ENCODE assay signal across 38 cellular contexts in genomic region chr4:71344067-71344466, GRCh38. TPM values are rescaled to one million over a fixed set of nuclear protein-coding genes. Genes with fewer than 3 reads are reported as not detected.
"Had no signal": no experiment of that assay in that cellular context is flagged by ENCODE, and none has a peak within 500 bp of the region (broad histone marks: within the 10 kb centered on the region; RNA-seq: fewer than 3 reads in every experiment).

No MANE protein-coding gene starts in this region.

- H3K9me3 Mint-ChIP-seq: activated B cell treated with CpG ODN at 0.5 μM for 24 hours; activated CD4-positive, alpha-beta memory T cell treated with anti-CD3 and anti-CD28 coated beads for 36 hours; activated CD4-positive, alpha-beta T cell treated with anti-CD3 and anti-CD28 coated beads, Interleukin-2, amount 10 ng/mL, durations not matched to agents 24 days and 14 days; activated CD8-positive, alpha-beta T cell treated with anti-CD3 and anti-CD28 coated beads for 36 hours; activated naive CD4-positive, alpha-beta T cell treated with anti-CD3 and anti-CD28 coated beads, Interleukin-2, amount 10 ng/mL, durations not matched to agents 7 days and 5 days; activated naive CD4-positive, alpha-beta T cell treated with anti-CD3 and anti-CD28 coated beads, Interleukin-2, amount 50 U/mL, for 24 hours; activated naive CD8-positive, alpha-beta T cell treated with anti-CD3 and anti-CD28 coated beads, Interleukin-2, amount 10 ng/mL, durations not matched to agents 7 days and 5 days; activated T-cell treated with anti-CD3 and anti-CD28 coated beads, Interleukin-2, amount 50 U/mL, for 4 hours; activated T-cell treated with anti-CD3 and anti-CD28 coated beads, Interleukin-2, amount 50 U/mL, for 72 hours; activated T-helper 1 cell treated with anti-CD3 and anti-CD28 coated beads, Interleukin-12 subunit alpha, Interleukin-12 subunit beta, Interleukin-2, Interleukin-4 antibody, amounts not matched to agents 30 ng/mL and 10 ng/mL and 1 ng/mL, durations not matched to agents 14 hours and 24 hours and 36 hours; activated T-helper 17 cell treated with anti-CD3 and anti-CD28 coated beads, Interleukin-2, amount 50 U/mL, for 72 hours; brain; central memory CD8-positive, alpha-beta T cell; T-helper 1 cell treated with Interleukin-12 subunit alpha and Interleukin-12 subunit beta and Interleukin-4 antibody, amounts not matched to agents 30 μg/mL and 1 μg/mL, for 36 hours; T-helper 2 cell treated with Interferon-gamma antibody and Interleukin-4, amounts not matched to agents 5 μg/mL and 100 μg/mL, for 36 hours had no signal

- H3K36me3 Mint-ChIP-seq: activated CD4-positive, alpha-beta memory T cell treated with anti-CD3 and anti-CD28 coated beads for 36 hours; activated naive CD4-positive, alpha-beta T cell treated with anti-CD3 and anti-CD28 coated beads, Interleukin-2, amount 10 ng/mL, durations not matched to agents 7 days and 5 days; activated naive CD4-positive, alpha-beta T cell treated with anti-CD3 and anti-CD28 coated beads, Interleukin-2, amount 50 U/mL, for 24 hours; activated naive CD8-positive, alpha-beta T cell; activated naive CD8-positive, alpha-beta T cell treated with anti-CD3 and anti-CD28 coated beads, Interleukin-2, amount 10 ng/mL, durations not matched to agents 7 days and 5 days; brain had no signal

- H3K4me3 ChIP-seq: ascending aorta, cardiac muscle cell had no signal

- ATAC-seq: activated CD8-positive, alpha-beta T cell treated with anti-CD3 and anti-CD28 coated beads for 36 hours; activated naive CD8-positive, alpha-beta T cell treated with anti-CD3 and anti-CD28 coated beads, Interleukin-2, amount 50 U/mL, for 24 hours; activated T-cell treated with anti-CD3 and anti-CD28 coated beads, Interleukin-2, amount 50 U/mL, for 4 hours; activated T-cell treated with anti-CD3 and anti-CD28 coated beads, Interleukin-2, amount 50 U/mL, for 72 hours; activated T-helper 17 cell treated with anti-CD3 and anti-CD28 coated beads, Interleukin-2, amount 50 U/mL, for 72 hours had no signal

- H3K27ac Mint-ChIP-seq: activated B cell treated with CpG ODN at 0.5 μM for 24 hours; activated CD4-positive, alpha-beta memory T cell treated with anti-CD3 and anti-CD28 coated beads for 36 hours; activated CD4-positive, alpha-beta T cell treated with anti-CD3 and anti-CD28 coated beads, Interleukin-2, amount 10 ng/mL, durations not matched to agents 24 days and 14 days; activated CD8-positive, alpha-beta T cell treated with anti-CD3 and anti-CD28 coated beads for 36 hours; activated naive CD4-positive, alpha-beta T cell treated with anti-CD3 and anti-CD28 coated beads, Interleukin-2, amount 10 ng/mL, durations not matched to agents 7 days and 5 days; activated naive CD4-positive, alpha-beta T cell treated with anti-CD3 and anti-CD28 coated beads, Interleukin-2, amount 50 U/mL, for 24 hours; activated naive CD8-positive, alpha-beta T cell; activated naive CD8-positive, alpha-beta T cell treated with anti-CD3 and anti-CD28 coated beads, Interleukin-2, amount 10 ng/mL, durations not matched to agents 7 days and 5 days; activated naive CD8-positive, alpha-beta T cell treated with anti-CD3 and anti-CD28 coated beads, Interleukin-2, amount 50 U/mL, for 24 hours; activated T-cell treated with anti-CD3 and anti-CD28 coated beads, Interleukin-2, amount 50 U/mL, for 72 hours; activated T-helper 1 cell treated with anti-CD3 and anti-CD28 coated beads, Interleukin-12 subunit alpha, Interleukin-12 subunit beta, Interleukin-2, Interleukin-4 antibody, amounts not matched to agents 30 ng/mL and 10 ng/mL and 1 ng/mL, durations not matched to agents 14 hours and 24 hours and 36 hours; activated T-helper 17 cell treated with anti-CD3 and anti-CD28 coated beads, Interleukin-2, amount 50 U/mL, for 72 hours; brain; T-helper 1 cell treated with Interleukin-12 subunit alpha and Interleukin-12 subunit beta and Interleukin-4 antibody, amounts not matched to agents 30 μg/mL and 1 μg/mL, for 36 hours; T-helper 2 cell treated with Interferon-gamma antibody and Interleukin-4, amounts not matched to agents 5 μg/mL and 100 μg/mL, for 36 hours had no signal

- H3K4me3 Mint-ChIP-seq: activated B cell treated with CpG ODN at 0.5 μM for 24 hours; activated CD4-positive, alpha-beta memory T cell treated with anti-CD3 and anti-CD28 coated beads for 36 hours; activated CD4-positive, alpha-beta T cell treated with anti-CD3 and anti-CD28 coated beads, Interleukin-2, amount 10 ng/mL, durations not matched to agents 24 days and 14 days; activated CD8-positive, alpha-beta T cell treated with anti-CD3 and anti-CD28 coated beads for 36 hours; activated naive CD4-positive, alpha-beta T cell treated with anti-CD3 and anti-CD28 coated beads, Interleukin-2, amount 10 ng/mL, durations not matched to agents 7 days and 5 days; activated naive CD4-positive, alpha-beta T cell treated with anti-CD3 and anti-CD28 coated beads, Interleukin-2, amount 50 U/mL, for 24 hours; activated naive CD8-positive, alpha-beta T cell; activated naive CD8-positive, alpha-beta T cell treated with anti-CD3 and anti-CD28 coated beads, Interleukin-2, amount 10 ng/mL, durations not matched to agents 7 days and 5 days; activated naive CD8-positive, alpha-beta T cell treated with anti-CD3 and anti-CD28 coated beads, Interleukin-2, amount 50 U/mL, for 24 hours; activated T-cell treated with anti-CD3 and anti-CD28 coated beads, Interleukin-2, amount 50 U/mL, for 4 hours; activated T-cell treated with anti-CD3 and anti-CD28 coated beads, Interleukin-2, amount 50 U/mL, for 72 hours; activated T-helper 1 cell treated with anti-CD3 and anti-CD28 coated beads, Interleukin-12 subunit alpha, Interleukin-12 subunit beta, Interleukin-2, Interleukin-4 antibody, amounts not matched to agents 30 ng/mL and 10 ng/mL and 1 ng/mL, durations not matched to agents 14 hours and 24 hours and 36 hours; activated T-helper 17 cell treated with anti-CD3 and anti-CD28 coated beads, Interleukin-2, amount 50 U/mL, for 72 hours; brain; central memory CD8-positive, alpha-beta T cell; T-helper 1 cell treated with Interleukin-12 subunit alpha and Interleukin-12 subunit beta and Interleukin-4 antibody, amounts not matched to agents 30 μg/mL and 1 μg/mL, for 36 hours; T-helper 2 cell treated with Interferon-gamma antibody and Interleukin-4, amounts not matched to agents 5 μg/mL and 100 μg/mL, for 36 hours had no signal

- DNase-seq: activated B cell treated with CpG ODN at 0.5 μM for 24 hours; activated CD4-positive, alpha-beta memory T cell treated with anti-CD3 and anti-CD28 coated beads for 36 hours; activated CD4-positive, alpha-beta T cell treated with anti-CD3 and anti-CD28 coated beads for 4 hours; activated CD4-positive, alpha-beta T cell treated with anti-CD3 and anti-CD28 coated beads, Interleukin-2, amount 10 ng/mL, durations not matched to agents 24 days and 14 days; activated CD4-positive, alpha-beta T cell treated with anti-CD3 and anti-CD28 coated beads, Interleukin-2, amount 50 U/mL, for 1 hour; activated CD4-positive, alpha-beta T cell treated with anti-CD3 and anti-CD28 coated beads, Interleukin-2, amount 50 U/mL, for 4 hours; activated CD4-positive, CD25-positive, alpha-beta regulatory T cell treated with anti-CD3 and anti-CD28 coated beads, Interleukin-2, amount 50 U/mL, for 72 hours; activated CD8-positive, alpha-beta memory T cell treated with anti-CD3 and anti-CD28 coated beads, Interleukin-2, amount 50 U/mL, for 4 hours; activated CD8-positive, alpha-beta T cell treated with anti-CD3 and anti-CD28 coated beads for 36 hours; activated effector memory CD4-positive, alpha-beta T cell treated with anti-CD3 and anti-CD28 coated beads, Interleukin-2, amount 50 U/mL, for 16 hours; activated naive CD4-positive, alpha-beta T cell treated with anti-CD3 and anti-CD28 coated beads, Interleukin-2, amount 10 ng/mL, durations not matched to agents 7 days and 5 days; activated naive CD4-positive, alpha-beta T cell treated with Interleukin-2 at 50 U/mL for 16 hours; activated naive CD8-positive, alpha-beta T cell treated with anti-CD3 and anti-CD28 coated beads, Interleukin-2, amount 10 ng/mL, durations not matched to agents 7 days and 5 days; activated naive CD8-positive, alpha-beta T cell treated with anti-CD3 and anti-CD28 coated beads, Interleukin-2, amount 50 U/mL, for 24 hours; activated T-cell treated with anti-CD3 and anti-CD28 coated beads for 4 hours; activated T-cell treated with anti-CD3 and anti-CD28 coated beads, Interleukin-2, amount 50 U/mL, for 1 hour; activated T-cell treated with anti-CD3 and anti-CD28 coated beads, Interleukin-2, amount 50 U/mL, for 4 hours; activated T-cell treated with anti-CD3 and anti-CD28 coated beads, Interleukin-2, amount 50 U/mL, for 72 hours; amygdala; anterior cingulate cortex; caudate nucleus; cerebellar nuclear complex; T-helper 1 cell; T-helper 2 cell; T-helper 9 cell had no signal

- FAIRE-seq: bronchial epithelial cell, TTC549 had no signal

- H3K9me3 ChIP-seq: ascending aorta had no signal

- H3K4me1 ChIP-seq: ascending aorta had no signal

- H3K27me3 Mint-ChIP-seq: activated naive CD4-positive, alpha-beta T cell treated with anti-CD3 and anti-CD28 coated beads, Interleukin-2, amount 10 ng/mL, durations not matched to agents 7 days and 5 days; brain; central memory CD8-positive, alpha-beta T cell had no signal

- H3K36me3 ChIP-seq: ascending aorta, cardiac muscle cell had no signal

- H3K27ac ChIP-seq: ascending aorta, cardiac muscle cell, VCaP had no signal

- H3K4me1 Mint-ChIP-seq: activated B cell treated with CpG ODN at 0.5 μM for 24 hours; activated naive CD4-positive, alpha-beta T cell treated with anti-CD3 and anti-CD28 coated beads, Interleukin-2, amount 50 U/mL, for 24 hours; activated naive CD8-positive, alpha-beta T cell treated with anti-CD3 and anti-CD28 coated beads, Interleukin-2, amount 10 ng/mL, durations not matched to agents 7 days and 5 days; activated T-helper 17 cell treated with anti-CD3 and anti-CD28 coated beads, Interleukin-2, amount 50 U/mL, for 72 hours had no signal

RNA-seq across cellular contexts. Expression of gene SLC4A4, which starts 5.2 kb away (rescaled TPM):
- total RNA-seq: activated B cell treated with CpG ODN at 0.5 μM for 24 hours had no signal
